In the genomic region with DNA sequence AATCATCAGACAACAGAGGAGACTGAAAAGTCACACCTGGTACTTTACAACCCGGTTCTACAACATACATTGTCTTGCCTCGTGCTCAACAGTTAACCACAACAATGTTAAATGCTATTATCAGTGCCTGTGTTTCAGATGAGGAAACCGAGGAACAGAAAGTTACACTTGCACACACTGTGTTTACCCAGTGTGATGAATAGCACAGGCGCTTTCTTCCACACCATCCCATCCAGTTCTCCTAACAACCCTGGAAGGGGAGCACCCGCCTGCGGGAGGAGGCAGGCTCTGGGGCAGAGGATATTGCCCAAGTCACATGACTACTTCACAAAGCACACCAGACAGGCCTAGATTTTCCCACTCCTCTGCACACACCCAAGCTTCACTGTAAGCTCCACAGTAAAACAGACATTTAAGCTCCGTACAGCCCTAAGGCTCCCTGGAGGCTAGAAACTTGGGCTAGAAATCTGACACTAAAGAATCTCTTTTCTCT, we compare ENCODE assay signal across 23 cellular contexts.
"Had no signal": no experiment of that assay in that cellular context is flagged by ENCODE, and none has a peak within 500 bp of the region (broad histone marks: within the 10 kb centered on the region; RNA-seq: fewer than 3 reads in every experiment).

No MANE protein-coding gene starts in this region.

- H3K36me3 Mint-ChIP-seq: activated naive CD8-positive, alpha-beta T cell treated with anti-CD3 and anti-CD28 coated beads for 36 hours had no signal

- H3K27me3 ChIP-seq: body of pancreas, colonic mucosa, spleen, thyroid gland, uterus had no signal

- H3K4me3 ChIP-seq: body of pancreas, colonic mucosa, spleen, thyroid gland, uterus had no signal

- H3K9me3 ChIP-seq: body of pancreas, colonic mucosa, spleen, thyroid gland, uterus had no signal

- H3K4me3 Mint-ChIP-seq: activated naive CD8-positive, alpha-beta T cell treated with anti-CD3 and anti-CD28 coated beads for 36 hours; neural crest cell; stimulated activated naive B cell treated with anti-CD40 and anti-IgM and Interleukin-4, amounts not matched to agents 10 μg/mL and 1 μg/mL and 100 μg/mL, for 72 hours had no signal

- H3K27ac ChIP-seq: body of pancreas, colonic mucosa, parathyroid adenoma, spleen, thyroid gland, uterus, WERI-Rb-1 had no signal

- H3K9ac ChIP-seq: parathyroid adenoma had no signal

- H3K27me3 Mint-ChIP-seq: activated naive CD8-positive, alpha-beta T cell treated with anti-CD3 and anti-CD28 coated beads for 36 hours; stimulated activated naive B cell treated with anti-CD40 and anti-IgM and Interleukin-4, amounts not matched to agents 10 μg/mL and 1 μg/mL and 100 μg/mL, for 72 hours had no signal

- H3K27ac Mint-ChIP-seq: activated naive CD8-positive, alpha-beta T cell treated with anti-CD3 and anti-CD28 coated beads for 36 hours; stimulated activated naive B cell treated with anti-CD40 and anti-IgM and Interleukin-4, amounts not matched to agents 10 μg/mL and 1 μg/mL and 100 μg/mL, for 72 hours had no signal

- H3K9me3 Mint-ChIP-seq: activated naive CD8-positive, alpha-beta T cell treated with anti-CD3 and anti-CD28 coated beads for 36 hours; neural crest cell; stimulated activated naive B cell treated with anti-CD40 and anti-IgM and Interleukin-4, amounts not matched to agents 10 μg/mL and 1 μg/mL and 100 μg/mL, for 72 hours had no signal

- H3K4me1 Mint-ChIP-seq: activated naive CD8-positive, alpha-beta T cell treated with anti-CD3 and anti-CD28 coated beads for 36 hours had no signal

- H3K4me1 ChIP-seq: body of pancreas, colonic mucosa, parathyroid adenoma had no signal

- ATAC-seq: body of pancreas; left lobe of liver; stimulated activated naive B cell treated with anti-CD40 and anti-IgM and Interleukin-4, amounts not matched to agents 10 μg/mL and 1 μg/mL and 100 μg/mL, for 72 hours had no signal

- H3K36me3 ChIP-seq: colonic mucosa, uterus, WERI-Rb-1 had no signal

- H2AFZ ChIP-seq: parathyroid adenoma had no signal

- DNase-seq: activated CD4-positive, alpha-beta T cell treated with anti-CD3 and anti-CD28 coated beads for 1 hour; activated CD4-positive, alpha-beta T cell treated with anti-CD3 and anti-CD28 coated beads, Interleukin-2, amount 50 U/mL, for 48 hours; activated naive CD8-positive, alpha-beta T cell treated with anti-CD3 and anti-CD28 coated beads for 36 hours; amygdala; body of pancreas; central memory CD4-positive, alpha-beta T cell; colonic mucosa; erythroblast; foreskin melanocyte; glutamatergic neuron; hypothalamus; mammary epithelial cell; spleen; stimulated activated CD4-positive, alpha-beta T cell treated with anti-CD3 and anti-CD28 coated beads, Interleukin-4, amount 100 ng/mL, for 4 hours; stimulated activated naive B cell treated with anti-CD40 and anti-IgM and Interleukin-4, amounts not matched to agents 10 μg/mL and 1 μg/mL and 100 μg/mL, for 72 hours; SW 1271; T-helper 2 cell; thyroid gland; uterus; WERI-Rb-1 had no signal
